Comparison of ENCODE assay signal across 9 cellular contexts in genomic region chr12:108826807-108827721, GRCh38. TPM values are rescaled to one million over a fixed set of nuclear protein-coding genes. Genes with fewer than 3 reads are reported as not detected.
DNase-seq lines count a peak whose midpoint lies in the region; ATAC-seq and TF ChIP-seq lines count a peak whose summit lies in the region.
"Had no signal": no experiment of that assay in that cellular context is flagged by ENCODE, and none has a peak within 500 bp of the region (broad histone marks: within the 10 kb centered on the region; RNA-seq: fewer than 3 reads in every experiment).

No MANE protein-coding gene starts in this region.

- TF ChIP-seq CTCF in WERI-Rb-1 (IDR thresholded peaks at IDR 0.05; ENCODE audit: low read depth, low read length) (no peak), heart right ventricle (IDR thresholded peaks at IDR 0.05) (no peak), gastrocnemius medialis (IDR thresholded peaks at IDR 0.05 in 4 of 5, conservative IDR thresholded peaks at IDR 0.05 in 1 of 5) (no peak)

- peaks cover 38 to 97% (median 90%) of the 10 kb centered on the region in 9 donors for H3K4me1 ChIP-seq in heart right ventricle
- peaks cover 58 to 67% of the 10 kb centered on the region in 2 donors for H3K4me1 ChIP-seq in gastrocnemius medialis

- in situ Hi-C loops in gastrocnemius medialis (cut with MboI; ENCODE audit: low sequenced_read_pairs in 4 of 4) = no loop called here

- 16 to 24% methylated on average over 20 of the region's 20 CpGs for WGBS in heart right ventricle, 2 donors

- H3K27ac ChIP-seq in WERI-Rb-1 (peak overlapping the region; percentile 95), heart right ventricle (peak overlapping the region; percentile 85 to 96 (median 90)), gastrocnemius medialis (peak overlapping the region; percentile 83 to 98 (median 88))

- H3K9me3 ChIP-seq in WERI-Rb-1 (ENCODE audit: severe bottlenecking) (no peaks in the 10 kb centered on the region), heart right ventricle (no peaks in the 10 kb centered on the region), gastrocnemius medialis (no peaks in the 10 kb centered on the region)
- H3K9me3 ChIP-seq: MG63 had no signal

- TF ChIP-seq POLR2A in gastrocnemius medialis (IDR thresholded peaks at IDR 0.05) = no peak

- H3K36me3 ChIP-seq in WERI-Rb-1 (peaks cover 61% of the 10 kb centered on the region), heart right ventricle (peaks cover 0 to 61% (median 8%) of the 10 kb centered on the region in 9 donors), gastrocnemius medialis (peaks cover 0 to 31% of the 10 kb centered on the region in 2 donors)

- ATAC-seq in heart right ventricle (peak in 7 of 8 donors; percentile 10 to 40 (median 29)), gastrocnemius medialis (peak; percentile 26 to 38), GM21367 (IDR thresholded peaks at IDR 0.05; ENCODE audit: unreplicated experiment) (no peak)

- intact Hi-C loops in heart right ventricle (cut with DNase I) (loop anchor here in 1 of 10 donors (2.0 kb wide), 1 partner anchor 30 kb away; the partner anchor contains the start of gene SSH1), gastrocnemius medialis (cut with DNase I; ENCODE audit: low total_unique reads) (no loop called here)

- DNase-seq in GM03348 (ENCODE audit: low spot score) (peak; percentile 35), WERI-Rb-1 (peak; percentile 76), heart right ventricle (no peak), gastrocnemius medialis (no peak), HK-2 (ENCODE audit: unreplicated experiment) (no peak), NCI-H510A treated with DMSO at 0.1 percent for 48 hours (lab: John Stamatoyannopoulos, UW) (no peak), T1000 (lab: John Stamatoyannopoulos, UW) (no peak)

- H3K27me3 ChIP-seq in WERI-Rb-1 (ENCODE audit: insufficient read depth, low read depth, severe bottlenecking) (no peaks in the 10 kb centered on the region), heart right ventricle (no peaks in the 10 kb centered on the region), gastrocnemius medialis (no peaks in the 10 kb centered on the region)
- H3K27me3 ChIP-seq: MG63 had no signal

- H3K4me3 ChIP-seq in WERI-Rb-1 (ENCODE audit: low read depth, low read length) (peak overlapping the region; percentile 36), heart right ventricle (peak overlapping the region in 7 of 10 donors; percentile 2 to 39 (median 31)), gastrocnemius medialis (peak overlapping the region; percentile 5 to 27 (median 15))
- H3K4me3 ChIP-seq: MG63 had no signal

RNA-seq across cellular contexts. Expression of gene SSH1, which starts 30.3 kb away (rescaled TPM):
- 10 to 100 TPM; 28.4 to 48.7 (median 35.1) TPM for total RNA-seq in heart right ventricle
- polyA plus RNA-seq in heart right ventricle = 1 to 10 TPM; 4.2 to 7.5 TPM
- total RNA-seq in gastrocnemius medialis = 10 to 100 TPM; 19.6 to 33.6 (median 22.8) TPM

RNA-seq across cellular contexts. Expression of gene DAO, which starts 52.8 kb away (rescaled TPM):
- total RNA-seq in heart right ventricle (not detected), gastrocnemius medialis (not detected)
- not detected for polyA plus RNA-seq in heart right ventricle

Comparison
In these comparisons a context has a peak if more than half of its experiments do, and no peak if none do; other contexts are left out.
1. DNase-seq: peak in GM03348 (single experiment) and WERI-Rb-1 (single experiment); none in heart right ventricle (0 of 2), gastrocnemius medialis (0 of 2), HK-2 (single experiment), NCI-H510A treated with DMSO at 0.1 percent for 48 hours (single experiment) and T1000 (single experiment).
2. Peak in every context shown above with its lines, with median percentiles within 50 percentile points of each other: H3K27ac ChIP-seq and H3K4me3 ChIP-seq.